In the genomic region with DNA sequence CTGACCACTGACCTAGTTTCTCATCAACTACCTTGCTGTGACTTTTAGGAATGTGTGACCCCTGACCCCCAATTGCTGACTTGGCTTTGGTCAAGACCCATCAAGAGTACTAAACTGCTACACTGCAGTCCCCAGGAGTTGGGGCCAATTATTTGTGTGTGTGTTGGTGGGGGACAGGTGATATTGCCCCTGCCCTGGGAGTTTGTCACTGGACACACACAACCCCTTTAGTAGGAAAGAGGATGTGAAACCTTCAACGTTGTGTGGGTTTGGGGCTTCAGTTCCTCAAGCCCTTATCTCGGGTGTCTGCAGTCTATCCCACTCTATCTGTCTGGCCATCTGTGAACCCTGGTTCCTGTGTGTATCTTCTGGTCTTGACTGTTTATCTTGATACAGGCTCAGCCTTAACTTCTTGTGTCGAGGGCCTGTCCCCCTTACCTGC, we compare ENCODE assay signal across 8 cellular contexts. TPM values are rescaled to one million over a fixed set of nuclear protein-coding genes. Genes with fewer than 3 reads are reported as not detected.
DNase-seq lines count a peak whose midpoint lies in the region; ATAC-seq lines count a peak whose summit lies in the region.

No MANE protein-coding gene starts in this region.

- in situ Hi-C loops in G401 (cut with HindIII; ENCODE audit: low sequenced_read_pairs): no loop called here

- peak; percentile 47 for DNase-seq in germinal center (ENCODE audit: low spot score)
- no peak for DNase-seq in G401 (ENCODE audit: low spot score)
- DNase-seq in AML-193 (lab: John Stamatoyannopoulos, UW): no peak
- no peak for DNase-seq in occipital lobe (lab: John Stamatoyannopoulos, UW)
- no peak for DNase-seq in activated CD4-positive, alpha-beta T cell treated with anti-CD3 and anti-CD28 coated beads for 1 hour

- peak; percentile 83 for ATAC-seq in GM18502 (IDR thresholded peaks at IDR 0.05; ENCODE audit: poor library complexity, unreplicated experiment)
- peak; percentile 86 for ATAC-seq in GM21526 (IDR thresholded peaks at IDR 0.05; ENCODE audit: low FRiP score, unreplicated experiment)
- peak; percentile 60 for ATAC-seq in HG03575 (IDR thresholded peaks at IDR 0.05; ENCODE audit: extremely low read depth, insufficient number of reproducible peaks, low FRiP score, unreplicated experiment)

RNA-seq across cellular contexts. Expression of a gene that starts 6.5 kb away (rescaled TPM):
- not detected in 2 replicates for total RNA-seq in G401 (2014; rRNA removed; shearing (Covaris generic))
- total RNA-seq in occipital lobe: 0.62 TPM

RNA-seq across cellular contexts. Expression of a gene that starts 47.5 kb away (rescaled TPM):
- not detected in 2 replicates for total RNA-seq in G401 (2014; rRNA removed; shearing (Covaris generic))
- total RNA-seq in occipital lobe: 0.31 TPM

RNA-seq across cellular contexts. Expression of a gene that starts 57.5 kb away (rescaled TPM):
- total RNA-seq in G401 (2014; rRNA removed; shearing (Covaris generic)): 5.0 and 6.3 TPM in 2 replicates
- 28.1 TPM for total RNA-seq in occipital lobe
